Comparison of ENCODE assay signal across 8 cellular contexts in genomic region chr3:4983739-4984510, GRCh38. TPM values are rescaled to one million over a fixed set of nuclear protein-coding genes. Genes with fewer than 3 reads are reported as not detected.
DNase-seq lines count a peak whose midpoint lies in the region; ATAC-seq and TF ChIP-seq lines count a peak whose summit lies in the region.

No MANE protein-coding gene starts in this region.

- H2AFZ ChIP-seq in DND-41 (ENCODE audit: low read depth, low read length) (no peak overlapping the region), neural progenitor cell (replicated peaks) (no peak overlapping the region)

- H3K27me3 ChIP-seq in DND-41 (ENCODE audit: insufficient read depth, low read length, poor library complexity) (no peaks in the 10 kb centered on the region), neural progenitor cell (peaks cover 89% of the 10 kb centered on the region), thyroid gland (no peaks in the 10 kb centered on the region)
- no peaks in the 10 kb centered on the region for H3K27me3 ChIP-seq in effector memory CD4-positive, alpha-beta T cell (replicated peaks; ENCODE audit: control insufficient read depth, insufficient read depth, low read length, poor library complexity, severe bottlenecking)

- H3K9me3 Mint-ChIP-seq in neural progenitor cell: no peaks in the 10 kb centered on the region

- TF ChIP-seq CTCF in DND-41 (IDR thresholded peaks at IDR 0.05; ENCODE audit: borderline replicate concordance, extremely low read depth, low read length, poor library complexity, severe bottlenecking) (no peak), neural progenitor cell (IDR thresholded peaks at IDR 0.05) (no peak), thyroid gland (IDR thresholded peaks at IDR 0.05) (no peak)

- peak overlapping the region; percentile 60 for H3K4me3 Mint-ChIP-seq in neural progenitor cell

- H3K79me2 ChIP-seq in DND-41 (ENCODE audit: insufficient read depth, low read length) (peaks cover 57% of the 10 kb centered on the region), neural progenitor cell (ENCODE audit: low read depth) (no peaks in the 10 kb centered on the region)

- 49 to 65% methylated on average over 16 of the region's 16 CpGs for WGBS in thyroid gland, 2 donors

- peaks cover 13% of the 10 kb centered on the region for H3K27me3 Mint-ChIP-seq in neural progenitor cell (ENCODE audit: insufficient read depth, low read depth)

- H3K4me2 ChIP-seq in DND-41 (ENCODE audit: insufficient read depth, low read length) (peak overlapping the region; percentile 91), neural progenitor cell (no peak overlapping the region)

- H3K9ac ChIP-seq in DND-41 (ENCODE audit: low read depth, low read length): peak overlapping the region; percentile 94
- no peak overlapping the region for H3K9ac ChIP-seq in neural progenitor cell

- peak overlapping the region; percentile 34; the same call in 1 of the 2 replicates for H3K27ac ChIP-seq in DND-41 (ENCODE audit: low read length)
- peak overlapping the region; percentile 85 for H3K27ac ChIP-seq in effector memory CD4-positive, alpha-beta T cell (ENCODE audit: insufficient read depth, low read length, poor library complexity, severe bottlenecking)
- H3K27ac ChIP-seq in neural progenitor cell: no peak overlapping the region
- H3K27ac ChIP-seq in thyroid gland: peak overlapping the region; percentile 93 to 100 (median 98)

- DNase-seq in DND-41 (peak; percentile 69), Kasumi-1 (lab: John Stamatoyannopoulos, UW) (peak; percentile 84 to 91), neural progenitor cell (ENCODE audit: low spot score) (peak; percentile 25), thyroid gland (no peak), NCI-H2171 (lab: John Stamatoyannopoulos, UW) (no peak)
- DNase-seq in activated CD4-positive, alpha-beta T cell treated with anti-CD3 and anti-CD28 coated beads, Interleukin-2, amount 50 U/mL, for 48 hours: peak; percentile 75 to 84
- DNase-seq in effector memory CD4-positive, alpha-beta T cell: peak; percentile 75 to 88 (median 87)

- H4K20me1 ChIP-seq in DND-41 (ENCODE audit: insufficient read depth, low read length) (peaks cover 69% of the 10 kb centered on the region), neural progenitor cell (ENCODE audit: low read depth) (peaks cover 10% of the 10 kb centered on the region)

- peak overlapping the region in 1 of 2 experiments; percentile 95; a peak in 3 of 4 replicates for H3K4me3 ChIP-seq in DND-41 (ENCODE audit: low read depth in 1 of 2, low read length in 2 of 2)
- peak overlapping the region; percentile 16 for H3K4me3 ChIP-seq in effector memory CD4-positive, alpha-beta T cell (ENCODE audit: insufficient read depth, low read depth, low read length, poor library complexity, severe bottlenecking)
- H3K4me3 ChIP-seq in neural progenitor cell: no peak overlapping the region
- H3K4me3 ChIP-seq in thyroid gland (replicated peaks in 1 of 3): peak overlapping the region in 1 of 3 donors; percentile 3

- H3K27ac Mint-ChIP-seq in neural progenitor cell: no peak overlapping the region

- peak; percentile 18 for ATAC-seq in DND-41 (ENCODE audit: insufficient read depth, low read depth)
- ATAC-seq in GM21526 (IDR thresholded peaks at IDR 0.05; ENCODE audit: low FRiP score, unreplicated experiment): peak; percentile 49

- peaks cover 47% of the 10 kb centered on the region for H3K4me1 Mint-ChIP-seq in neural progenitor cell

- H3K36me3 ChIP-seq in DND-41 (ENCODE audit: insufficient read depth, low read length) (peaks cover 52% of the 10 kb centered on the region), neural progenitor cell (no peaks in the 10 kb centered on the region), thyroid gland (no peaks in the 10 kb centered on the region)
- H3K36me3 ChIP-seq in effector memory CD4-positive, alpha-beta T cell (ENCODE audit: control insufficient read depth, insufficient read depth, low read length): peaks cover 23% of the 10 kb centered on the region

- peaks cover 73% of the 10 kb centered on the region for H3K4me1 ChIP-seq in DND-41 (ENCODE audit: insufficient read depth, low read length)
- peaks cover 57% of the 10 kb centered on the region for H3K4me1 ChIP-seq in effector memory CD4-positive, alpha-beta T cell (ENCODE audit: control insufficient read depth, insufficient read depth, low read length, poor library complexity, severe bottlenecking)
- H3K4me1 ChIP-seq in neural progenitor cell: peaks cover 5% of the 10 kb centered on the region
- H3K4me1 ChIP-seq in thyroid gland: peaks cover 47 to 69% of the 10 kb centered on the region in 2 donors

- H3K36me3 Mint-ChIP-seq in neural progenitor cell: peaks cover 11% of the 10 kb centered on the region

- H3F3A ChIP-seq in neural progenitor cell (ENCODE audit: low read depth): peaks cover 26% of the 10 kb centered on the region

- TF ChIP-seq POLR2A in thyroid gland (IDR thresholded peaks at IDR 0.05): no peak

- no peaks in the 10 kb centered on the region for H3K9me3 ChIP-seq in DND-41 (ENCODE audit: insufficient read depth, low read length, severe bottlenecking)
- H3K9me3 ChIP-seq in effector memory CD4-positive, alpha-beta T cell (ENCODE audit: control insufficient read depth, low read length): no peaks in the 10 kb centered on the region
- H3K9me3 ChIP-seq in neural progenitor cell (ENCODE audit: low read depth): no peaks in the 10 kb centered on the region
- H3K9me3 ChIP-seq in thyroid gland: no peaks in the 10 kb centered on the region

- intact Hi-C loops in thyroid gland (cut with DNase I): no loop called here

RNA-seq across cellular contexts. Expression of gene BHLHE40, which starts 4.7 kb away (rescaled TPM):
- total RNA-seq in neural progenitor cell (ENCODE audit: low replicate concordance): 0.34 and 0.50 TPM in 2 replicates
- 10 to 100 TPM; 13.1 to 28.5 (median 20.2) TPM for total RNA-seq in thyroid gland

Comparison
In these comparisons a context has a peak if more than half of its experiments do, and no peak if none do; other contexts are left out.
1. DNase-seq: peak in DND-41 (single experiment), Kasumi-1 (2 of 2), activated CD4-positive, alpha-beta T cell treated with anti-CD3 and anti-CD28 coated beads, Interleukin-2, amount 50 U/mL, for 48 hours (2 of 2), effector memory CD4-positive, alpha-beta T cell (3 of 3) and neural progenitor cell (single experiment); none in thyroid gland (0 of 2) and NCI-H2171 (single experiment).